ENCODE assay signal across 9 cellular contexts in the genomic region with DNA sequence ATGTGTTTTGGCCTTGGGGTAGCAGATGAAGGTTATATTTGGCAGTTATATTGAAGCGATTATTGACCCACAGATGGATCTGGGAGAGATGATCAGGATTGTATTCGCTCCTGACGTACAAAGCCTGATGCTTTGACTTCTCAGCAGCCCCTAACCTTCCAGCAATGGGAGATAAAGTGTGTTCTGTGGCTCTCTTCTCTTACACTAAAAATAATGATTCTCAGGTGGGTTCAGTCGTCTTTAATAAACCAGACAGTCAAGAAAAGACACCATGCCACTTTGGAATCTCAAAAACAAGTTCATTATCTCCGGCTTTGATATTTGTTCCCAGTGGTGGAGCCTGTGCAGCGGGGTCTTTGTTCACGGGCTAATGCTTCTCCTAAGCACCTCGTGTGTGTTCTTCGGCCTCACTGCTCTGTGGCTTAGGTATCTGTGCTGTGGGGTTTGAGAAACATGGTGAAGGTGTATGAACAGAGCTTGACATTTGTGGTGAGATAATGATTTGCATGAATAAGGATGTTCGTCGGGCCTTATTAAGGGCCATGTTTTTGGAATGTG. TPM values are rescaled to one million over a fixed set of nuclear protein-coding genes. Genes with fewer than 3 reads are reported as not detected.
DNase-seq lines count a peak whose midpoint lies in the region; ATAC-seq and TF ChIP-seq lines count a peak whose summit lies in the region.
"Had no signal": no experiment of that assay in that cellular context is flagged by ENCODE, and none has a peak within 500 bp of the region (broad histone marks: within the 10 kb centered on the region; RNA-seq: fewer than 3 reads in every experiment).

No MANE protein-coding gene starts in this region.

- no peak overlapping the region for H3K27ac ChIP-seq in RWPE2 (ENCODE audit: poor library complexity, severe bottlenecking)

- H3K36me3 ChIP-seq in RWPE2 (ENCODE audit: low read depth) = no peaks in the 10 kb centered on the region; the same call in 1 of the 2 replicates

- DNase-seq in G401 (ENCODE audit: low spot score) = peak; percentile 64
- DNase-seq in RWPE2 (ENCODE audit: low spot score) = no peak
- DNase-seq in fibroblast of pulmonary artery (ENCODE audit: low read depth) = no peak
- no peak for DNase-seq in retinal pigment epithelial cell (ENCODE audit: low read depth)
- DNase-seq in mesenteric fat pad (ENCODE audit: low spot score) = no peak
- no peak for DNase-seq in stimulated activated CD4-positive, alpha-beta T cell treated with anti-CD3 and anti-CD28 coated beads, Interleukin-12 subunit alpha, Interleukin-12 subunit beta, amount 100 ng/mL, for 4 hours

- H3K4me1 ChIP-seq in RWPE2 (ENCODE audit: insufficient read depth, poor library complexity, severe bottlenecking) = peaks cover 22% of the 10 kb centered on the region

- ATAC-seq in RWPE2 (ENCODE audit: low read depth) = no peak
- ATAC-seq in GM18909 (IDR thresholded peaks at IDR 0.05; ENCODE audit: poor library complexity, unreplicated experiment) = no peak
- ATAC-seq in HG02852 (IDR thresholded peaks at IDR 0.05; ENCODE audit: unreplicated experiment) = no peak

- peak overlapping the region; percentile 79 for H3K4me3 ChIP-seq in RWPE2 (ENCODE audit: severe bottlenecking)
- H3K4me3 ChIP-seq in fibroblast of pulmonary artery (replicated peaks; ENCODE audit: low read depth, low read length) = peak overlapping the region; percentile 96
- peak overlapping the region; percentile 28 for H3K4me3 ChIP-seq in retinal pigment epithelial cell (ENCODE audit: low read length)

- in situ Hi-C loops in G401 (cut with HindIII; ENCODE audit: low sequenced_read_pairs) = no loop called here

- no peaks in the 10 kb centered on the region for H3K9me3 ChIP-seq in RWPE2 (ENCODE audit: severe bottlenecking)

- H3K27me3 ChIP-seq in RWPE2 (ENCODE audit: insufficient read depth, poor library complexity, severe bottlenecking) = no peaks in the 10 kb centered on the region

- TF ChIP-seq CTCF in RWPE2 (IDR thresholded peaks at IDR 0.05; ENCODE audit: poor library complexity, severe bottlenecking) = no peak
- TF ChIP-seq CTCF in fibroblast of pulmonary artery (IDR thresholded peaks at IDR 0.05; ENCODE audit: low read length, missing control alignments) = no peak
- TF ChIP-seq CTCF in retinal pigment epithelial cell (conservative IDR thresholded peaks at IDR 0.05; ENCODE audit: low read depth, low read length) = no peak

RNA-seq across cellular contexts. Expression of gene ACVR1B, which starts 1.6 kb away (rescaled TPM):
- 1.6 and 3.0 TPM in 2 replicates for total RNA-seq in G401 (2014; rRNA removed; shearing (Covaris generic))
- 40.9 TPM for total RNA-seq in mesenteric fat pad

RNA-seq across cellular contexts. Expression of gene ACVRL1, which starts 45.8 kb away (rescaled TPM):
- total RNA-seq in G401 (2014; rRNA removed; shearing (Covaris generic)) = 1.8 and 2.9 TPM in 2 replicates
- 85.2 TPM for total RNA-seq in mesenteric fat pad
- total RNA-seq: activated CD8-positive, alpha-beta memory T cell treated with anti-CD3 and anti-CD28 coated beads for 36 hours had no signal

RNA-seq across cellular contexts. Expression of gene TAMALIN, which starts 53.7 kb away (rescaled TPM):
- 33.3 and 78.2 TPM in 2 replicates for total RNA-seq in G401 (2014; rRNA removed; shearing (Covaris generic))
- 117 TPM for total RNA-seq in mesenteric fat pad

Comparison
In these comparisons a context has a peak if more than half of its experiments do, and no peak if none do; other contexts are left out.
1. H3K4me3 ChIP-seq: peak in every context shown above with its lines; median percentile 96 in fibroblast of pulmonary artery; 79 in RWPE2; 28 in retinal pigment epithelial cell.
2. RNA of gene ACVR1B, which starts 1.6 kb away (total RNA-seq): 40.9 TPM in mesenteric fat pad (single experiment); 1.6 to 3.0 TPM in G401; every median in the first group is over 10 times any median in the second.
3. RNA of gene ACVRL1, which starts 45.8 kb away (total RNA-seq): 85.2 TPM in mesenteric fat pad (single experiment); 1.8 to 2.9 TPM in G401; every median in the first group is over 10 times any median in the second.